In the genomic region with DNA sequence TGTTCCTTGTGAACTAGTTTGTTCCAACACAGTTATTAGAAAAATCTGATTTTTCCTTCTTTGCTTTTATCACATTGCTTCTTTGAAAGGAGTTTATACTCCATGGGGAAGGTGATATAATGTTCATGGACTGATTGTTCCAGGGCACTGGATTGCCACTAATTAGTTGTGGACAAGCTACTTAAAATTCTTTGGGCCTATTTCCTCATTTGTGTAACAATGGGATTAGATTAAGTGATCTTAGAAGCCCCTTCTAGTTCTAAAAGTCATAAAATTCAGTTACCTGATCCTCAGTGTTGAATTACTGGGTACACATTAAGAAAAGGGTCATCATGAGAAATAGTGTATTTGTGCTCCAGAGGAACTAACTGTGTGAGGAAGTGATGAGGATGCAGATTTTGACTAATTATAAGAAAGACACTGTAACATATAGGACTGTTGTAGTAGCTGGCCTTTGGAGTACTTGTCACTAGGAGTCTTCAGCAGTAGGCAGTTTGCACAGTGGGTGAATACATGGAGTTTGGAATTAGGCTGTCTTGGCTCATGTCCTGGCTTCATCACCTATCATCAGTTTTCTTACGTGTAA, we compare ENCODE assay signal across 22 cellular contexts.
"Had no signal": no experiment of that assay in that cellular context is flagged by ENCODE, and none has a peak within 500 bp of the region (broad histone marks: within the 10 kb centered on the region; RNA-seq: fewer than 3 reads in every experiment).

No MANE protein-coding gene starts in this region.

- H3K4me3 ChIP-seq: esophagus muscularis mucosa, hepatocyte, pancreas, sigmoid colon, spleen, thoracic aorta, upper lobe of right lung had no signal

- H3K9me3 Mint-ChIP-seq: activated B cell treated with CpG ODN at 0.5 μM for 24 hours; activated CD4-positive, alpha-beta T cell treated with anti-CD3 and anti-CD28 coated beads, Interleukin-2, amount 10 ng/mL, durations not matched to agents 24 days and 14 days; activated naive CD8-positive, alpha-beta T cell treated with anti-CD3 and anti-CD28 coated beads for 36 hours had no signal

- ATAC-seq: activated CD8-positive, alpha-beta T cell treated with anti-CD3 and anti-CD28 coated beads, Interleukin-2, amount 10 ng/mL, durations not matched to agents 7 days and 5 days; left ventricle myocardium superior; pancreas; upper lobe of right lung had no signal

- H3K4me3 Mint-ChIP-seq: activated B cell treated with CpG ODN at 0.5 μM for 24 hours; activated CD4-positive, alpha-beta T cell treated with anti-CD3 and anti-CD28 coated beads, Interleukin-2, amount 10 ng/mL, durations not matched to agents 24 days and 14 days; activated CD8-positive, alpha-beta T cell treated with anti-CD3 and anti-CD28 coated beads, Interleukin-2, amount 10 ng/mL, durations not matched to agents 7 days and 5 days; activated naive CD8-positive, alpha-beta T cell treated with anti-CD3 and anti-CD28 coated beads for 36 hours had no signal

- H3K36me3 ChIP-seq: brain microvascular endothelial cell had no signal

- H3K27ac Mint-ChIP-seq: activated B cell treated with CpG ODN at 0.5 μM for 24 hours; activated CD4-positive, alpha-beta T cell treated with anti-CD3 and anti-CD28 coated beads, Interleukin-2, amount 10 ng/mL, durations not matched to agents 24 days and 14 days; activated CD8-positive, alpha-beta T cell treated with anti-CD3 and anti-CD28 coated beads, Interleukin-2, amount 10 ng/mL, durations not matched to agents 7 days and 5 days; activated naive CD8-positive, alpha-beta T cell treated with anti-CD3 and anti-CD28 coated beads for 36 hours had no signal

- H2AFZ ChIP-seq: hepatocyte had no signal

- FAIRE-seq: TTC549 had no signal

- H3K9me3 ChIP-seq: esophagus muscularis mucosa, pancreas, sigmoid colon, spleen, thoracic aorta, upper lobe of right lung had no signal

- H3K27me3 Mint-ChIP-seq: activated B cell treated with CpG ODN at 0.5 μM for 24 hours; activated CD4-positive, alpha-beta T cell treated with anti-CD3 and anti-CD28 coated beads, Interleukin-2, amount 10 ng/mL, durations not matched to agents 24 days and 14 days; activated naive CD8-positive, alpha-beta T cell treated with anti-CD3 and anti-CD28 coated beads for 36 hours had no signal

- H3K79me2 ChIP-seq: hepatocyte had no signal

- H3K27me3 ChIP-seq: brain microvascular endothelial cell, esophagus muscularis mucosa, hepatocyte, pancreas, sigmoid colon, spleen, upper lobe of right lung had no signal

- H3K27ac ChIP-seq: brain microvascular endothelial cell, esophagus muscularis mucosa, hepatocyte, pancreas, sigmoid colon, spleen, thoracic aorta, upper lobe of right lung had no signal

- H3K4me1 Mint-ChIP-seq: activated B cell treated with CpG ODN at 0.5 μM for 24 hours; activated CD4-positive, alpha-beta T cell treated with anti-CD3 and anti-CD28 coated beads, Interleukin-2, amount 10 ng/mL, durations not matched to agents 24 days and 14 days; activated naive CD8-positive, alpha-beta T cell treated with anti-CD3 and anti-CD28 coated beads for 36 hours had no signal

- H3K4me2 ChIP-seq: hepatocyte had no signal

- DNase-seq: activated B cell treated with CpG ODN at 0.5 μM for 24 hours; activated CD4-positive, alpha-beta T cell treated with anti-CD3 and anti-CD28 coated beads, Interleukin-2, amount 10 ng/mL, durations not matched to agents 24 days and 14 days; activated CD8-positive, alpha-beta memory T cell treated with anti-CD3 and anti-CD28 coated beads, Interleukin-2, amount 50 U/mL, for 4 hours; activated CD8-positive, alpha-beta T cell treated with anti-CD3 and anti-CD28 coated beads, Interleukin-2, amount 10 ng/mL, durations not matched to agents 7 days and 5 days; activated gamma-delta T cell; activated naive CD8-positive, alpha-beta T cell treated with anti-CD3 and anti-CD28 coated beads for 36 hours; activated T-cell treated with anti-CD3 and anti-CD28 coated beads, Interleukin-2, amount 50 U/mL, for 48 hours; amygdala; brain microvascular endothelial cell; cortex of kidney; effector CD4-positive, alpha-beta T cell; islet precursor cell; left ventricle myocardium superior; mesenchymal stem cell; pancreas; sigmoid colon; spleen; upper lobe of right lung had no signal

- H3K4me1 ChIP-seq: esophagus muscularis mucosa, pancreas, spleen, upper lobe of right lung had no signal
